In the genomic region with DNA sequence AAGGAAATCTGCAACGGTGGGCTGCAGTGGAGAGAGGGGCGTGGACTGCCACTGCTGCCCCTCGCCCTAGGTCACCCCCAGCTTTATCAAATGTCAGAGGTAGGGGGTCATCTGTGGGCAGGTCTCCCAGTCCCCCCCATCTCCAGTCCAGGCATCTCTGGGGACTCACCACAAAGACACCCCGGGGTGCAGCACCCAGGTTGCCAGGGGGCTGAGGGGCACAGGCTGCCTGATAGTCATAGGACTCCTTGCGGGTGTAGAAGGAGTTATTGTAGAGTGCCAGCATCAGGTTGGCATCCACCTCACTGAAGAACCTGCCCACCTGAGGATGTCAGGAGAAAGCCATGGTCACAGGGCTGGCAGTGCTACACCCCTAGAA, we compare ENCODE assay signal across 7 cellular contexts. TPM values are rescaled to one million over a fixed set of nuclear protein-coding genes. Genes with fewer than 3 reads are reported as not detected.
DNase-seq lines count a peak whose midpoint lies in the region; ATAC-seq, FAIRE-seq and TF ChIP-seq lines count a peak whose summit lies in the region.
"Had no signal": no experiment of that assay in that cellular context is flagged by ENCODE, and none has a peak within 500 bp of the region (broad histone marks: within the 10 kb centered on the region; RNA-seq: fewer than 3 reads in every experiment).

No MANE protein-coding gene starts in this region.

- H3K27me3 ChIP-seq in pancreas = no peaks in the 10 kb centered on the region

- no peak for DNase-seq in MCF 10A (ENCODE audit: unreplicated experiment)
- DNase-seq in pancreas = no peak
- no peak for DNase-seq in DMS114 treated with DMSO at 0.1 percent for 48 hours (lab: John Stamatoyannopoulos, UW; ENCODE audit: unreplicated experiment)
- no peak for DNase-seq in HK-2 (ENCODE audit: unreplicated experiment)
- DNase-seq: foreskin melanocyte had no signal

- CTCF ChIA-PET in MCF 10A (lab: Yijun Ruan, JAX) = interaction anchor here (1.0 to 1.2 kb wide), 3 partner anchors 9 to 177 kb away, joined by 3 to 6 read pairs (median 5); no protein-coding TSS in a partner anchor

- H3K27me3 Mint-ChIP-seq in MCF 10A (ENCODE audit: insufficient read depth, unreplicated experiment) = no peaks in the 10 kb centered on the region

- H3K36me3 ChIP-seq in KOPT-K1 (ENCODE audit: insufficient read depth, low read length) (no peaks in the 10 kb centered on the region), pancreas (no peaks in the 10 kb centered on the region)

- H3K27ac ChIP-seq in KOPT-K1 (ENCODE audit: low read depth, low read length, poor library complexity, severe bottlenecking) (peak overlapping the region; percentile 47), pancreas (peak overlapping the region in 1 of 4 donors; percentile 63)

- TF ChIP-seq CTCF in MCF 10A (IDR thresholded peaks at IDR 0.05; ENCODE audit: unreplicated experiment) (no peak), pancreas (IDR thresholded peaks at IDR 0.05) (no peak)

- H3K27ac Mint-ChIP-seq in MCF 10A (ENCODE audit: low read depth, unreplicated experiment) = peak overlapping the region; percentile 57

- POLR2A ChIA-PET in MCF 10A (lab: Yijun Ruan, JAX) = interaction anchor here (0.8 kb wide), 1 partner anchor 203 kb away, joined by 4 read pairs; a partner anchor contains a TSS

- H3K9me3 Mint-ChIP-seq in MCF 10A (ENCODE audit: unreplicated experiment) = no peaks in the 10 kb centered on the region

- no TSS peak for BruUV-seq in MCF 10A (replicated peaks; lab: Mats Ljungman, UMichigan)

- H3K4me3 ChIP-seq in pancreas = peak overlapping the region; percentile 41 to 79 (median 64)

- no peaks in the 10 kb centered on the region for H3K4me1 Mint-ChIP-seq in MCF 10A (ENCODE audit: insufficient read depth, unreplicated experiment)

- H3K4me1 ChIP-seq in pancreas = peaks cover 0 to 10% (median 4%) of the 10 kb centered on the region in 3 donors

- no peak for ATAC-seq in pancreas
- ATAC-seq in GM21717 (IDR thresholded peaks at IDR 0.05; ENCODE audit: unreplicated experiment) = no peak

- H3K9me3 ChIP-seq in KOPT-K1 (ENCODE audit: insufficient read depth, low read length, poor library complexity, severe bottlenecking) (no peaks in the 10 kb centered on the region), pancreas (no peaks in the 10 kb centered on the region)

- no peak for FAIRE-seq in pancreas (lab: Jason Lieb, UNC)

- peak overlapping the region; percentile 67 for H3K4me3 Mint-ChIP-seq in MCF 10A (ENCODE audit: unreplicated experiment)

- intact Hi-C loops in MCF 10A (cut with micrococcal nuclease) (no loop called here), pancreas (cut with DNase I) (no loop called here)

- 65 to 68% methylated on average over 5 of the region's 5 CpGs for WGBS in pancreas, 2 donors

- no peaks in the 10 kb centered on the region for H3K36me3 Mint-ChIP-seq in MCF 10A (ENCODE audit: insufficient read depth, unreplicated experiment)

RNA-seq across cellular contexts. Expression of a gene that starts 6.5 kb away (rescaled TPM):
- total RNA-seq in MCF 10A (2022) (31.9 and 40.3 TPM in 2 replicates), pancreas (10 to 100 TPM; 13.8 to 22.3 (median 16.1) TPM)
- 10 to 100 TPM; 25.0 to 29.2 TPM for polyA plus RNA-seq in pancreas

RNA-seq across cellular contexts. Expression of a gene that starts 15.2 kb away (rescaled TPM):
- total RNA-seq in MCF 10A (2022) (24.0 and 24.1 TPM in 2 replicates), pancreas (10 to 100 TPM in 4 of 6 donors, 1 to 10 TPM in 2; 8.6 to 14.2 (median 12.8) TPM)
- polyA plus RNA-seq in pancreas = 10 to 100 TPM; 15.3 to 30.4 TPM

RNA-seq across cellular contexts. Expression of a gene that starts 15.3 kb away (rescaled TPM):
- total RNA-seq in MCF 10A (2022) (21.1 and 22.1 TPM in 2 replicates), pancreas (10 to 100 TPM; 17.1 to 29.2 (median 18.6) TPM)
- polyA plus RNA-seq in pancreas = 10 to 100 TPM; 40.9 to 41.8 TPM

RNA-seq across cellular contexts. Expression of a gene that starts 20.3 kb away (rescaled TPM):
- total RNA-seq in MCF 10A (2022) = 0.68 and 1.0 TPM in 2 replicates
- 1 to 10 TPM in 3 of 6 donors, under 1 TPM in 3; 0.35 to 1.3 (median 1.1) TPM for total RNA-seq in pancreas
- 1 to 10 TPM; 5.1 to 8.3 TPM for polyA plus RNA-seq in pancreas

RNA-seq across cellular contexts. Expression of a gene that starts 25.2 kb away (rescaled TPM):
- total RNA-seq in MCF 10A (2022) (24.3 and 32.0 TPM in 2 replicates), pancreas (10 to 100 TPM; 10.3 to 23.0 (median 12.2) TPM)
- 10 to 100 TPM; 17.5 to 29.5 TPM for polyA plus RNA-seq in pancreas
